Comparison of ENCODE assay signal across 9 cellular contexts in the genomic region with DNA sequence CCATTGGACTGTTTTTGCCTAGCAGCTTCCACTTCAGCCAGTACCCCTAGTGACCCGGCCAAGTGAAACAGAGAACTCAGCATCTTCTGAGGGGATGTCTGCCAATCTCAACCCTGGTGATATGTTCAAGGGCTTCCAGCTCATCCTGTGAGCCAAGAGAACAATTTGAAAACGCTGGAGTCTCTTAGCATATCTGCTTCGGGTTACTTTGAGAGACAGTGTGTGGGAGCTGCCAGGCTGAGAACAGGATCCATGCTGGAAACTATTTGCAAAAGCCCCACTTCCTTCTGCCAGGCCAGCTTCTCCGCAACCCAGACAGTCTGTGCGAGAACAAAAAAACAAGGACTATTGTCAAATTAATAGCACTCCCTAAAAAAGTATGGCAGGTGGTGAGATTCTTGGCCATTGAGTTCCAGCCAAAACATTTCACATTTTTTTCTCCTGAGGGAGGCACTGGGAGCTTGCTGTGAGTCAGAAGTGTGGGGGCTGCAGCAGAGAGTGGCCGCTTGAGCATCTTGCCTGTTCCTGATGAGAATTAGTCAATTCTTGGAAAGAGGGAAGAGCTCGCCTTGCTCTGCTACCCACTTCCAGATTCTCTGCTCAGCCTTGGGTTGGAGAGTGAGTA.
DNase-seq lines count a peak whose midpoint lies in the region; ATAC-seq lines count a peak whose summit lies in the region.
"Had no signal": no experiment of that assay in that cellular context is flagged by ENCODE, and none has a peak within 500 bp of the region (broad histone marks: within the 10 kb centered on the region; RNA-seq: fewer than 3 reads in every experiment).

No MANE protein-coding gene starts in this region.

- no peaks in the 10 kb centered on the region for H3K27me3 Mint-ChIP-seq in CD4-positive, alpha-beta memory T cell

- H3K27ac Mint-ChIP-seq in CD4-positive, alpha-beta memory T cell: no peak overlapping the region

- intact Hi-C loops in CD4-positive, alpha-beta memory T cell (cut with micrococcal nuclease): no loop called here

- H3K4me3 ChIP-seq in ACC112 (ENCODE audit: low read depth, low read length): peak overlapping the region; percentile 10; the same call in 1 of the 2 replicates
- H3K4me3 ChIP-seq in CD4-positive, alpha-beta memory T cell (ENCODE audit: low read length in 2 of 2): no peak overlapping the region

- DNase-seq in NCI-H226: peak; percentile 97
- peak; percentile 81 for DNase-seq in dedifferentiated amniotic fluid mesenchymal stem cell (ENCODE audit: extremely low spot score)
- peak; percentile 40 for DNase-seq in middle frontal gyrus (ENCODE audit: extremely low spot score, low spot score)
- DNase-seq in midbrain (lab: John Stamatoyannopoulos, UW): no peak
- no peak for DNase-seq in CD4-positive, alpha-beta memory T cell
- DNase-seq: activated CD4-positive, alpha-beta T cell treated with anti-CD3 and anti-CD28 coated beads for 48 hours had no signal

- CTCF ChIA-PET in CD4-positive, alpha-beta memory T cell (lab: Charles Lee; ENCODE audit: partially characterized antibody): no interaction called here

- peaks cover 55% of the 10 kb centered on the region for H3K4me1 ChIP-seq in ACC112 (ENCODE audit: control insufficient read depth, insufficient read depth, low read length, unreplicated experiment)
- no peaks in the 10 kb centered on the region for H3K4me1 ChIP-seq in CD4-positive, alpha-beta memory T cell (ENCODE audit: insufficient read depth, low read length)

- no peaks in the 10 kb centered on the region for H3K36me3 Mint-ChIP-seq in CD4-positive, alpha-beta memory T cell

- H3K27me3 ChIP-seq in ACC112 (ENCODE audit: insufficient read depth, low read length): no peaks in the 10 kb centered on the region
- no peaks in the 10 kb centered on the region for H3K27me3 ChIP-seq in CD4-positive, alpha-beta memory T cell (ENCODE audit: insufficient read depth, low read length)

- H3K36me3 ChIP-seq in ACC112 (ENCODE audit: insufficient read depth, low read length): no peaks in the 10 kb centered on the region
- H3K36me3 ChIP-seq in CD4-positive, alpha-beta memory T cell (ENCODE audit: insufficient read depth, low read length): no peaks in the 10 kb centered on the region

- peak overlapping the region; percentile 42 for H2AFZ ChIP-seq in ACC112 (ENCODE audit: low read length, unreplicated experiment)

- H3K9me3 Mint-ChIP-seq in CD4-positive, alpha-beta memory T cell: no peaks in the 10 kb centered on the region

- peak overlapping the region; percentile 76 for H3K27ac ChIP-seq in ACC112 (ENCODE audit: low read depth, low read length)
- H3K27ac ChIP-seq in CD4-positive, alpha-beta memory T cell (ENCODE audit: low read depth, low read length): no peak overlapping the region

- ATAC-seq in GM21360 (IDR thresholded peaks at IDR 0.05; ENCODE audit: unreplicated experiment): no peak
- no peak for ATAC-seq in HG02623 (IDR thresholded peaks at IDR 0.05; ENCODE audit: unreplicated experiment)

- H3K4me3 Mint-ChIP-seq in CD4-positive, alpha-beta memory T cell: no peak overlapping the region

- H3K4me1 Mint-ChIP-seq in CD4-positive, alpha-beta memory T cell: no peaks in the 10 kb centered on the region

- H3K9me3 ChIP-seq in CD4-positive, alpha-beta memory T cell (ENCODE audit: control insufficient read depth in 1 of 2, low read length in 2 of 2): no peaks in the 10 kb centered on the region

- H3K79me2 ChIP-seq in ACC112 (ENCODE audit: control insufficient read depth, insufficient read depth, low read length, unreplicated experiment): no peaks in the 10 kb centered on the region

- POLR2A ChIA-PET in CD4-positive, alpha-beta memory T cell (lab: Charles Lee; ENCODE audit: partially characterized antibody): no interaction called here

Comparison
In these comparisons a context has a peak if more than half of its experiments do, and no peak if none do; other contexts are left out.
1. DNase-seq: peak in NCI-H226 (single experiment), dedifferentiated amniotic fluid mesenchymal stem cell (single experiment) and middle frontal gyrus (single experiment); none in midbrain (single experiment) and CD4-positive, alpha-beta memory T cell (0 of 5).